In genomic region chr9:114291064-114291474, GRCh38 we compare ENCODE assay signal across 8 cellular contexts. TPM values are rescaled to one million over a fixed set of nuclear protein-coding genes. Genes with fewer than 3 reads are reported as not detected.
DNase-seq lines count a peak whose midpoint lies in the region; ATAC-seq and TF ChIP-seq lines count a peak whose summit lies in the region.

No MANE protein-coding gene starts in this region.

- CTCF ChIA-PET in CD4-positive, alpha-beta T cell (lab: Charles Lee), result interaction anchor here (0.7 to 1.1 kb wide), 6 partner anchors 11 to 670 kb away, joined by 3 to 6 read pairs (median 3); partner anchors contain the start of gene COL27A1
- CTCF ChIA-PET in HEK293T (lab: Yijun Ruan, JAX), result interaction anchor here (0.6 to 2.9 kb wide), 27 partner anchors 9 to 500 kb away, joined by 3 to 37 read pairs (median 4); partner anchors contain the start of genes COL27A1 and KIF12

- no peaks in the 10 kb centered on the region for H3K36me3 ChIP-seq in Peyer's patch
- no peaks in the 10 kb centered on the region for H3K36me3 ChIP-seq in testis (ENCODE audit: low read depth, missing control alignments)

- peaks cover 6% of the 10 kb centered on the region for H3K27me3 Mint-ChIP-seq in CD4-positive, alpha-beta T cell

- H3K4me3 Mint-ChIP-seq in CD4-positive, alpha-beta T cell, result no peak overlapping the region

- peaks cover 6% of the 10 kb centered on the region for H3K9me3 Mint-ChIP-seq in CD4-positive, alpha-beta T cell

- H3K4me1 Mint-ChIP-seq in CD4-positive, alpha-beta T cell (ENCODE audit: low read depth), result no peaks in the 10 kb centered on the region

- H3K9me3 ChIP-seq in CD4-positive, alpha-beta T cell (ENCODE audit: control insufficient read depth, low read length), result peaks cover 16% of the 10 kb centered on the region
- H3K9me3 ChIP-seq in Peyer's patch (peaks cover 0 to 4% (median 0%) of the 10 kb centered on the region in 4 donors), testis (no peaks in the 10 kb centered on the region)

- POLR2A ChIA-PET in CD4-positive, alpha-beta T cell (lab: Charles Lee), result no interaction called here
- POLR2A ChIA-PET in HEK293T (lab: Yijun Ruan, JAX), result no interaction called here

- intact Hi-C loops in CD4-positive, alpha-beta T cell (cut with DNase I, micrococcal nuclease), result loop anchor here (1.0 to 2.0 kb wide), 3 partner anchors 136 to 209 kb away; partner anchors contain the start of gene COL27A1 (in 2 of the 2)
- intact Hi-C loops in testis (cut with DNase I; ENCODE audit: low total_unique reads), result no loop called here

- H3K4me1 ChIP-seq in Peyer's patch (no peaks in the 10 kb centered on the region), testis (no peaks in the 10 kb centered on the region)

- H3K4me3 ChIP-seq in Peyer's patch, result no peak overlapping the region
- no peak overlapping the region for H3K4me3 ChIP-seq in fibroblast of villous mesenchyme (ENCODE audit: low read depth, low read length)
- H3K4me3 ChIP-seq in testis, result no peak overlapping the region

- peak; percentile 94 for TF ChIP-seq CTCF in CD4-positive, alpha-beta T cell (IDR thresholded peaks at IDR 0.05)
- peak; percentile 70 to 94 (median 88) for TF ChIP-seq CTCF in Peyer's patch (IDR thresholded peaks at IDR 0.05)
- peak; percentile 83 for TF ChIP-seq CTCF in fibroblast of villous mesenchyme (IDR thresholded peaks at IDR 0.05; ENCODE audit: insufficient read depth, low read depth, low read length)
- peak; percentile 93 to 100 (median 93) for TF ChIP-seq CTCF in testis (IDR thresholded peaks at IDR 0.05)

- WGBS in testis, 2 donors, result 18 to 19% methylated on average over 11 to 12 of the region's 12 CpGs

- no peaks in the 10 kb centered on the region for H3K27me3 ChIP-seq in CD4-positive, alpha-beta T cell (ENCODE audit: control insufficient read depth, insufficient read depth, low read length)
- H3K27me3 ChIP-seq in Peyer's patch (no peaks in the 10 kb centered on the region), testis (no peaks in the 10 kb centered on the region)

- H3K27ac Mint-ChIP-seq in CD4-positive, alpha-beta T cell, result no peak overlapping the region

- no peaks in the 10 kb centered on the region for H3K36me3 Mint-ChIP-seq in CD4-positive, alpha-beta T cell (ENCODE audit: low read depth)

- H3K27ac ChIP-seq in CD4-positive, alpha-beta T cell (ENCODE audit: low read depth, low read length), result no peak overlapping the region
- no peak overlapping the region for H3K27ac ChIP-seq in Peyer's patch
- no peak overlapping the region for H3K27ac ChIP-seq in testis

- DNase-seq in CD4-positive, alpha-beta T cell, result peak; percentile 50 to 81 (median 64)
- peak; percentile 73 for DNase-seq in HEK293T (ENCODE audit: extremely low spot score)
- DNase-seq in Peyer's patch, result peak; percentile 63 to 90 (median 84)
- DNase-seq in activated T-helper 1 cell treated with anti-CD3 and anti-CD28 coated beads, Interleukin-2, amount 50 U/mL, for 16 hours (ENCODE audit: low read depth in 1 of 2, low spot score in 1 of 2), result peak; percentile 57 to 64
- DNase-seq in fibroblast of villous mesenchyme (ENCODE audit: low read depth), result peak; percentile 71
- peak; percentile 16 for DNase-seq in occipital lobe (lab: John Stamatoyannopoulos, UW)
- peak; percentile 88 for DNase-seq in testis

- TF ChIP-seq POLR2A in Peyer's patch (IDR thresholded peaks at IDR 0.05) (no peak), testis (IDR thresholded peaks at IDR 0.05) (no peak)

- ATAC-seq in CD4-positive, alpha-beta T cell (ENCODE audit: poor library complexity), result no peak
- ATAC-seq in HG03565 (IDR thresholded peaks at IDR 0.05; ENCODE audit: unreplicated experiment), result no peak

TF ChIP-seq in HEK293T, 16 proteins besides CTCF, POLR2A, EP300 and RAD21:
- TF ChIP-seq NFRKB (IDR thresholded peaks at IDR 0.05), result no peak
- TF ChIP-seq FOXM1 (IDR thresholded peaks at IDR 0.05; ENCODE audit: borderline replicate concordance), result no peak
- no peak for TF ChIP-seq CTBP1 (IDR thresholded peaks at IDR 0.05; ENCODE audit: borderline replicate concordance)
- no peak for TF ChIP-seq FOXA1 (IDR thresholded peaks at IDR 0.05)
- TF ChIP-seq L3MBTL2 (conservative IDR thresholded peaks at IDR 0.05), result no peak
- TF ChIP-seq ZNF384 (IDR thresholded peaks at IDR 0.05), result no peak
- TF ChIP-seq TARDBP (IDR thresholded peaks at IDR 0.05), result no peak
- TF ChIP-seq SP1 (IDR thresholded peaks at IDR 0.05), result no peak
- no peak for TF ChIP-seq LEF1 (IDR thresholded peaks at IDR 0.05; ENCODE audit: borderline replicate concordance)
- no peak for TF ChIP-seq BHLHE40 (IDR thresholded peaks at IDR 0.05; ENCODE audit: borderline replicate concordance)

RNA-seq across cellular contexts. Expression of gene ORM1, which starts 31.8 kb away (rescaled TPM):
- total RNA-seq in CD4-positive, alpha-beta T cell, result not detected
- total RNA-seq in Peyer's patch (not detected), fibroblast of villous mesenchyme (not detected in 2 replicates), occipital lobe (not detected), testis (not detected)
- 1.6 TPM for polyA plus RNA-seq in testis (ENCODE audit: insufficient read depth, low read depth, low replicate concordance)

RNA-seq across cellular contexts. Expression of gene ORM2, which starts 38.6 kb away (rescaled TPM):
- not detected for total RNA-seq in CD4-positive, alpha-beta T cell
- total RNA-seq in Peyer's patch (not detected), fibroblast of villous mesenchyme (not detected in 2 replicates), occipital lobe (not detected), testis (under 1 TPM in 1 of 2 donors, not detected in 1; 0.56 TPM)
- 2.3 TPM for polyA plus RNA-seq in testis (ENCODE audit: insufficient read depth, low read depth, low replicate concordance)

Comparison
In these comparisons a context has a peak if more than half of its experiments do, and no peak if none do; other contexts are left out.
1. DNase-seq: peak in every context shown above with its lines; median percentile 88 in testis; 84 in Peyer's patch; 73 in HEK293T; 71 in fibroblast of villous mesenchyme; 64 in CD4-positive, alpha-beta T cell; 60 in activated T-helper 1 cell treated with anti-CD3 and anti-CD28 coated beads, Interleukin-2, amount 50 U/mL, for 16 hours; 16 in occipital lobe.